Comparison of ENCODE assay signal across 1 cellular context in genomic region chr4:180057891-180058643, GRCh38.
A peak's percentile ranks its signal among the peaks of the same experiment; 100 is the strongest.
TF ChIP-seq lines count a peak whose summit lies in the region.

No MANE protein-coding gene starts in this region.

TF ChIP-seq in HepG2, 621 proteins besides CTCF, POLR2A, EP300 and RAD21 (continued from another document):
- TF ChIP-seq ZNF687 (CRISPR knock-in tag; IDR thresholded peaks at IDR 0.05) (peak; percentile 28; the same call in 1 of the 2 replicates), ZBTB37 (CRISPR knock-in tag; IDR thresholded peaks at IDR 0.05) (no peak), KLF12 (CRISPR knock-in tag; IDR thresholded peaks at IDR 0.05; ENCODE audit: borderline replicate concordance) (no peak), REXO4 (CRISPR knock-in tag; IDR thresholded peaks at IDR 0.05; ENCODE audit: borderline replicate concordance) (no peak), ZNF572 (CRISPR knock-in tag; IDR thresholded peaks at IDR 0.05) (no peak), HOXA9 (CRISPR knock-in tag; IDR thresholded peaks at IDR 0.05; ENCODE audit: borderline replicate concordance) (no peak), HNRNPK (IDR thresholded peaks at IDR 0.05; ENCODE audit: low read depth, low read length, poor library complexity, severe bottlenecking) (no peak)
